Comparison of ENCODE assay signal across 8 cellular contexts in genomic region chr14:92105073-92105844, GRCh38. TPM values are rescaled to one million over a fixed set of nuclear protein-coding genes. Genes with fewer than 3 reads are reported as not detected.
A peak's percentile ranks its signal among the peaks of the same experiment; 100 is the strongest.
DNase-seq lines count a peak whose midpoint lies in the region; ATAC-seq and TF ChIP-seq lines count a peak whose summit lies in the region.

No MANE protein-coding gene starts in this region.

- CTCF ChIA-PET in OCI-LY7 (lab: Charles Lee; ENCODE audit: unreplicated experiment), result interaction anchor here (1.0 kb wide), 1 partner anchor 11 kb away, joined by 3 read pairs; no protein-coding TSS in a partner anchor

- H3K27ac ChIP-seq in OCI-LY7 (ENCODE audit: low read depth, low read length, poor library complexity, severe bottlenecking), result peak overlapping the region; percentile 40
- H3K27ac ChIP-seq in epithelial cell of prostate, result peak overlapping the region; percentile 82

- POLR2A ChIA-PET in OCI-LY7 (lab: Charles Lee), result interaction anchor here (1.9 to 3.1 kb wide), 2 partner anchors 17 to 66 kb away, joined by 10 to 22 read pairs; partner anchors contain the start of genes CPSF2, NDUFB1 and TRIP11

- H3K4me1 ChIP-seq in OCI-LY7 (ENCODE audit: insufficient read depth, low read length, poor library complexity, severe bottlenecking), result peaks cover 36% of the 10 kb centered on the region
- H3K4me1 ChIP-seq in neuron (ENCODE audit: insufficient read depth, low read length), result peaks cover 11% of the 10 kb centered on the region

- H3K9me3 ChIP-seq in OCI-LY7 (ENCODE audit: low read length), result no peaks in the 10 kb centered on the region
- no peaks in the 10 kb centered on the region for H3K9me3 ChIP-seq in neuron (ENCODE audit: low read length)

- no peak for ATAC-seq in HG03342 (IDR thresholded peaks at IDR 0.05; ENCODE audit: unreplicated experiment)

- H4K20me1 ChIP-seq in OCI-LY7 (ENCODE audit: insufficient read depth, low read length), result no peaks in the 10 kb centered on the region

- H3K36me3 ChIP-seq in OCI-LY7 (ENCODE audit: insufficient read depth, low read length) (no peaks in the 10 kb centered on the region), neuron (ENCODE audit: insufficient read depth, low read length) (no peaks in the 10 kb centered on the region)

- TF ChIP-seq CTCF in OCI-LY7 (conservative IDR thresholded peaks at IDR 0.05; ENCODE audit: low read length), result no peak

- H2AFZ ChIP-seq in OCI-LY7 (ENCODE audit: low read length) (peak overlapping the region; percentile 74; the same call in 1 of the 2 replicates), neuron (ENCODE audit: low read depth, low read length) (peak overlapping the region; percentile 46)

- H3K4me2 ChIP-seq in OCI-LY7 (ENCODE audit: low read length), result peak overlapping the region; percentile 82

- H3K79me2 ChIP-seq in OCI-LY7 (ENCODE audit: insufficient read depth, low read depth, low read length), result peaks cover 50% of the 10 kb centered on the region

- H3K9me2 ChIP-seq in OCI-LY7 (ENCODE audit: insufficient read depth, low read length), result no peaks in the 10 kb centered on the region

- H3K4me3 ChIP-seq in OCI-LY7 (ENCODE audit: low read depth, low read length, poor library complexity, severe bottlenecking), result peak overlapping the region; percentile 75
- H3K4me3 ChIP-seq in neuron (ENCODE audit: low read length), result peak overlapping the region; percentile 76

- H3K27me3 ChIP-seq in neuron (ENCODE audit: insufficient read depth, low read length), result no peaks in the 10 kb centered on the region

- BruUV-seq in OCI-LY7 (replicated peaks; lab: Mats Ljungman, UMichigan), result TSS peak; percentile 81

- intact Hi-C loops in OCI-LY7 (cut with micrococcal nuclease; ENCODE audit: unreplicated experiment), result no loop called here

- DNase-seq in GM03348 (ENCODE audit: low spot score), result peak; percentile 58
- DNase-seq in OCI-LY7 (ENCODE audit: low spot score), result no peak
- DNase-seq in epithelial cell of prostate (ENCODE audit: low read depth, low spot score), result no peak
- DNase-seq in mesenteric fat pad (ENCODE audit: low spot score), result no peak
- DNase-seq in AG08396 (ENCODE audit: low spot score), result no peak
- DNase-seq in DMS53 treated with DMSO at 0.1 percent for 48 hours (lab: John Stamatoyannopoulos, UW; ENCODE audit: unreplicated experiment), result no peak

RNA-seq across cellular contexts. Expression of gene ATXN3, which starts 1.1 kb away (rescaled TPM):
- 21.3 and 40.1 TPM in 2 replicates for total RNA-seq in OCI-LY7 (2014; rRNA removed; shearing (Covaris generic))
- 24.6 and 31.7 TPM in 2 replicates for total RNA-seq in OCI-LY7 (2022)
- total RNA-seq in mesenteric fat pad, result 29.1 TPM

RNA-seq across cellular contexts. Expression of gene NDUFB1, which starts 16.2 kb away (rescaled TPM):
- total RNA-seq in OCI-LY7 (2014; rRNA removed; shearing (Covaris generic)), result 230 and 320 TPM in 2 replicates
- total RNA-seq in OCI-LY7 (2022) (122 and 129 TPM in 2 replicates), mesenteric fat pad (119 TPM)

RNA-seq across cellular contexts. Expression of gene CPSF2, which starts 16.5 kb away (rescaled TPM):
- total RNA-seq in OCI-LY7 (2014; rRNA removed; shearing (Covaris generic)), result 40.0 and 46.8 TPM in 2 replicates
- total RNA-seq in OCI-LY7 (2022) (85.1 and 91.9 TPM in 2 replicates), mesenteric fat pad (45.3 TPM)
